1 cellular context compared by ENCODE assay signal in genomic region chr21:43854773-43855633, GRCh38.
TF ChIP-seq lines count a peak whose summit lies in the region.

No MANE protein-coding gene starts in this region.

TF ChIP-seq in K562, 482 proteins besides CTCF, POLR2A, EP300 and RAD21 (continued from another document and continues in another):
- no peak for TF ChIP-seq GABPB2 (CRISPR knock-in tag; conservative IDR thresholded peaks at IDR 0.05)
- TF ChIP-seq ZNF146 (CRISPR knock-in tag; IDR thresholded peaks at IDR 0.05; ENCODE audit: unreplicated experiment) = no peak
- TF ChIP-seq YY1 (IDR thresholded peaks at IDR 0.05; ENCODE audit: borderline replicate concordance in 1 of 3, control insufficient read depth in 1 of 3, extremely low read depth in 1 of 3, insufficient read depth in 3 of 3, insufficient read length in 1 of 3, insufficient replicate concordance in 2 of 3, low read depth in 1 of 3, low read length in 2 of 3) = peak in 1 of 3 experiments; percentile 41
- TF ChIP-seq, protein P1, sequence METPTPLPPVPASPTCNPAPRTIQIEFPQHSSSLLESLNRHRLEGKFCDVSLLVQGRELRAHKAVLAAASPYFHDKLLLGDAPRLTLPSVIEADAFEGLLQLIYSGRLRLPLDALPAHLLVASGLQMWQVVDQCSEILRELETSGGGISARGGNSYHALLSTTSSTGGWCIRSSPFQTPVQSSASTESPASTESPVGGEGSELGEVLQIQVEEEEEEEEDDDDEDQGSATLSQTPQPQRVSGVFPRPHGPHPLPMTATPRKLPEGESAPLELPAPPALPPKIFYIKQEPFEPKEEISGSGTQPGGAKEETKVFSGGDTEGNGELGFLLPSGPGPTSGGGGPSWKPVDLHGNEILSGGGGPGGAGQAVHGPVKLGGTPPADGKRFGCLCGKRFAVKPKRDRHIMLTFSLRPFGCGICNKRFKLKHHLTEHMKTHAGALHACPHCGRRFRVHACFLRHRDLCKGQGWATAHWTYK (CRISPR knock-in tag; IDR thresholded peaks at IDR 0.05) = 0 out of 2 replicates have a peak, but pooled peaks have one; percentile 65
- no peak for TF ChIP-seq PHTF2 (CRISPR knock-in tag; IDR thresholded peaks at IDR 0.05)
- no peak for TF ChIP-seq ZNF764 (CRISPR knock-in tag; IDR thresholded peaks at IDR 0.05; ENCODE audit: low read depth)
- no peak for TF ChIP-seq PHF21A (IDR thresholded peaks at IDR 0.05; ENCODE audit: borderline replicate concordance, low read depth)
- TF ChIP-seq U2AF1 (optimal IDR thresholded peaks at IDR 0.05; ENCODE audit: low read depth, low read length) = no peak
- peak; percentile 66; the same call in 1 of the 2 replicates for TF ChIP-seq FOXK1 (CRISPR knock-in tag; IDR thresholded peaks at IDR 0.05; ENCODE audit: borderline replicate concordance)
- no peak for TF ChIP-seq ZNF696 (CRISPR knock-in tag; conservative IDR thresholded peaks at IDR 0.05)
- no peak for TF ChIP-seq ZNF347 (CRISPR knock-in tag; IDR thresholded peaks at IDR 0.05; ENCODE audit: low read depth)
- no peak for TF ChIP-seq SREBF1 (IDR thresholded peaks at IDR 0.05; ENCODE audit: borderline replicate concordance, low read depth, low read length)
- TF ChIP-seq TCF3 (CRISPR knock-in tag; IDR thresholded peaks at IDR 0.05) = peak; percentile 63
- TF ChIP-seq JUND (IDR thresholded peaks at IDR 0.05; ENCODE audit: borderline replicate concordance, low read depth, low read length) = peak; percentile 63; the same call in 1 of the 2 replicates
- peak; percentile 31; the same call in 1 of the 3 replicates for TF ChIP-seq JUND (tag; IDR thresholded peaks at IDR 0.05; ENCODE audit: borderline replicate concordance, low read depth, low read length)
- TF ChIP-seq CBX1 (IDR thresholded peaks at IDR 0.05; ENCODE audit: low read depth) = 0 out of 2 replicates have a peak, but pooled peaks have one; percentile 31
- TF ChIP-seq NFE2L1 (tag; IDR thresholded peaks at IDR 0.05; ENCODE audit: borderline replicate concordance, low read depth) = no peak
- TF ChIP-seq MAZ (CRISPR knock-in tag; conservative IDR thresholded peaks at IDR 0.05 in 1 of 2, IDR thresholded peaks at IDR 0.05 in 1 of 2) = peak; percentile 64 to 71
- 0 out of 2 replicates have a peak, but pooled peaks have one; percentile 15 for TF ChIP-seq ZBTB12 (CRISPR knock-in tag; IDR thresholded peaks at IDR 0.05)
- TF ChIP-seq, protein P2, sequence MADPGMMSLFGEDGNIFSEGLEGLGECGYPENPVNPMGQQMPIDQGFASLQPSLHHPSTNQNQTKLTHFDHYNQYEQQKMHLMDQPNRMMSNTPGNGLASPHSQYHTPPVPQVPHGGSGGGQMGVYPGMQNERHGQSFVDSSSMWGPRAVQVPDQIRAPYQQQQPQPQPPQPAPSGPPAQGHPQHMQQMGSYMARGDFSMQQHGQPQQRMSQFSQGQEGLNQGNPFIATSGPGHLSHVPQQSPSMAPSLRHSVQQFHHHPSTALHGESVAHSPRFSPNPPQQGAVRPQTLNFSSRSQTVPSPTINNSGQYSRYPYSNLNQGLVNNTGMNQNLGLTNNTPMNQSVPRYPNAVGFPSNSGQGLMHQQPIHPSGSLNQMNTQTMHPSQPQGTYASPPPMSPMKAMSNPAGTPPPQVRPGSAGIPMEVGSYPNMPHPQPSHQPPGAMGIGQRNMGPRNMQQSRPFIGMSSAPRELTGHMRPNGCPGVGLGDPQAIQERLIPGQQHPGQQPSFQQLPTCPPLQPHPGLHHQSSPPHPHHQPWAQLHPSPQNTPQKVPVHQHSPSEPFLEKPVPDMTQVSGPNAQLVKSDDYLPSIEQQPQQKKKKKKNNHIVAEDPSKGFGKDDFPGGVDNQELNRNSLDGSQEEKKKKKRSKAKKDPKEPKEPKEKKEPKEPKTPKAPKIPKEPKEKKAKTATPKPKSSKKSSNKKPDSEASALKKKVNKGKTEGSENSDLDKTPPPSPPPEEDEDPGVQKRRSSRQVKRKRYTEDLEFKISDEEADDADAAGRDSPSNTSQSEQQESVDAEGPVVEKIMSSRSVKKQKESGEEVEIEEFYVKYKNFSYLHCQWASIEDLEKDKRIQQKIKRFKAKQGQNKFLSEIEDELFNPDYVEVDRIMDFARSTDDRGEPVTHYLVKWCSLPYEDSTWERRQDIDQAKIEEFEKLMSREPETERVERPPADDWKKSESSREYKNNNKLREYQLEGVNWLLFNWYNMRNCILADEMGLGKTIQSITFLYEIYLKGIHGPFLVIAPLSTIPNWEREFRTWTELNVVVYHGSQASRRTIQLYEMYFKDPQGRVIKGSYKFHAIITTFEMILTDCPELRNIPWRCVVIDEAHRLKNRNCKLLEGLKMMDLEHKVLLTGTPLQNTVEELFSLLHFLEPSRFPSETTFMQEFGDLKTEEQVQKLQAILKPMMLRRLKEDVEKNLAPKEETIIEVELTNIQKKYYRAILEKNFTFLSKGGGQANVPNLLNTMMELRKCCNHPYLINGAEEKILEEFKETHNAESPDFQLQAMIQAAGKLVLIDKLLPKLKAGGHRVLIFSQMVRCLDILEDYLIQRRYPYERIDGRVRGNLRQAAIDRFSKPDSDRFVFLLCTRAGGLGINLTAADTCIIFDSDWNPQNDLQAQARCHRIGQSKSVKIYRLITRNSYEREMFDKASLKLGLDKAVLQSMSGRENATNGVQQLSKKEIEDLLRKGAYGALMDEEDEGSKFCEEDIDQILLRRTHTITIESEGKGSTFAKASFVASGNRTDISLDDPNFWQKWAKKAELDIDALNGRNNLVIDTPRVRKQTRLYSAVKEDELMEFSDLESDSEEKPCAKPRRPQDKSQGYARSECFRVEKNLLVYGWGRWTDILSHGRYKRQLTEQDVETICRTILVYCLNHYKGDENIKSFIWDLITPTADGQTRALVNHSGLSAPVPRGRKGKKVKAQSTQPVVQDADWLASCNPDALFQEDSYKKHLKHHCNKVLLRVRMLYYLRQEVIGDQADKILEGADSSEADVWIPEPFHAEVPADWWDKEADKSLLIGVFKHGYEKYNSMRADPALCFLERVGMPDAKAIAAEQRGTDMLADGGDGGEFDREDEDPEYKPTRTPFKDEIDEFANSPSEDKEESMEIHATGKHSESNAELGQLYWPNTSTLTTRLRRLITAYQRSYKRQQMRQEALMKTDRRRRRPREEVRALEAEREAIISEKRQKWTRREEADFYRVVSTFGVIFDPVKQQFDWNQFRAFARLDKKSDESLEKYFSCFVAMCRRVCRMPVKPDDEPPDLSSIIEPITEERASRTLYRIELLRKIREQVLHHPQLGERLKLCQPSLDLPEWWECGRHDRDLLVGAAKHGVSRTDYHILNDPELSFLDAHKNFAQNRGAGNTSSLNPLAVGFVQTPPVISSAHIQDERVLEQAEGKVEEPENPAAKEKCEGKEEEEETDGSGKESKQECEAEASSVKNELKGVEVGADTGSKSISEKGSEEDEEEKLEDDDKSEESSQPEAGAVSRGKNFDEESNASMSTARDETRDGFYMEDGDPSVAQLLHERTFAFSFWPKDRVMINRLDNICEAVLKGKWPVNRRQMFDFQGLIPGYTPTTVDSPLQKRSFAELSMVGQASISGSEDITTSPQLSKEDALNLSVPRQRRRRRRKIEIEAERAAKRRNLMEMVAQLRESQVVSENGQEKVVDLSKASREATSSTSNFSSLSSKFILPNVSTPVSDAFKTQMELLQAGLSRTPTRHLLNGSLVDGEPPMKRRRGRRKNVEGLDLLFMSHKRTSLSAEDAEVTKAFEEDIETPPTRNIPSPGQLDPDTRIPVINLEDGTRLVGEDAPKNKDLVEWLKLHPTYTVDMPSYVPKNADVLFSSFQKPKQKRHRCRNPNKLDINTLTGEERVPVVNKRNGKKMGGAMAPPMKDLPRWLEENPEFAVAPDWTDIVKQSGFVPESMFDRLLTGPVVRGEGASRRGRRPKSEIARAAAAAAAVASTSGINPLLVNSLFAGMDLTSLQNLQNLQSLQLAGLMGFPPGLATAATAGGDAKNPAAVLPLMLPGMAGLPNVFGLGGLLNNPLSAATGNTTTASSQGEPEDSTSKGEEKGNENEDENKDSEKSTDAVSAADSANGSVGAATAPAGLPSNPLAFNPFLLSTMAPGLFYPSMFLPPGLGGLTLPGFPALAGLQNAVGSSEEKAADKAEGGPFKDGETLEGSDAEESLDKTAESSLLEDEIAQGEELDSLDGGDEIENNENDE (IDR thresholded peaks at IDR 0.05; ENCODE audit: low read depth, low read length) = no peak
- TF ChIP-seq, protein P3, sequence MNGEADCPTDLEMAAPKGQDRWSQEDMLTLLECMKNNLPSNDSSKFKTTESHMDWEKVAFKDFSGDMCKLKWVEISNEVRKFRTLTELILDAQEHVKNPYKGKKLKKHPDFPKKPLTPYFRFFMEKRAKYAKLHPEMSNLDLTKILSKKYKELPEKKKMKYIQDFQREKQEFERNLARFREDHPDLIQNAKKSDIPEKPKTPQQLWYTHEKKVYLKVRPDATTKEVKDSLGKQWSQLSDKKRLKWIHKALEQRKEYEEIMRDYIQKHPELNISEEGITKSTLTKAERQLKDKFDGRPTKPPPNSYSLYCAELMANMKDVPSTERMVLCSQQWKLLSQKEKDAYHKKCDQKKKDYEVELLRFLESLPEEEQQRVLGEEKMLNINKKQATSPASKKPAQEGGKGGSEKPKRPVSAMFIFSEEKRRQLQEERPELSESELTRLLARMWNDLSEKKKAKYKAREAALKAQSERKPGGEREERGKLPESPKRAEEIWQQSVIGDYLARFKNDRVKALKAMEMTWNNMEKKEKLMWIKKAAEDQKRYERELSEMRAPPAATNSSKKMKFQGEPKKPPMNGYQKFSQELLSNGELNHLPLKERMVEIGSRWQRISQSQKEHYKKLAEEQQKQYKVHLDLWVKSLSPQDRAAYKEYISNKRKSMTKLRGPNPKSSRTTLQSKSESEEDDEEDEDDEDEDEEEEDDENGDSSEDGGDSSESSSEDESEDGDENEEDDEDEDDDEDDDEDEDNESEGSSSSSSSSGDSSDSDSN (IDR thresholded peaks at IDR 0.05; ENCODE audit: borderline replicate concordance in 1 of 2, low read depth in 2 of 2, low read length in 2 of 2) = peak; percentile 43 to 92; a peak in 2 of 4 replicates
- TF ChIP-seq ZNF79 (CRISPR knock-in tag; IDR thresholded peaks at IDR 0.05; ENCODE audit: low read depth) = no peak
- peak; percentile 88; the same call in 1 of the 2 replicates for TF ChIP-seq LEF1 (IDR thresholded peaks at IDR 0.05)
- TF ChIP-seq HDAC6 (IDR thresholded peaks at IDR 0.05; ENCODE audit: low read depth, low read length) = no peak
- TF ChIP-seq ZNF3 (CRISPR knock-in tag; IDR thresholded peaks at IDR 0.05) = no peak
- TF ChIP-seq ETV1 (tag; conservative IDR thresholded peaks at IDR 0.05; ENCODE audit: low read depth) = no peak
- no peak for TF ChIP-seq NELFE (IDR thresholded peaks at IDR 0.05; ENCODE audit: insufficient read depth, insufficient read length)
- TF ChIP-seq PCBP2 (IDR thresholded peaks at IDR 0.05; ENCODE audit: low read depth, low read length, poor library complexity, severe bottlenecking) = no peak
- TF ChIP-seq, protein P4, sequence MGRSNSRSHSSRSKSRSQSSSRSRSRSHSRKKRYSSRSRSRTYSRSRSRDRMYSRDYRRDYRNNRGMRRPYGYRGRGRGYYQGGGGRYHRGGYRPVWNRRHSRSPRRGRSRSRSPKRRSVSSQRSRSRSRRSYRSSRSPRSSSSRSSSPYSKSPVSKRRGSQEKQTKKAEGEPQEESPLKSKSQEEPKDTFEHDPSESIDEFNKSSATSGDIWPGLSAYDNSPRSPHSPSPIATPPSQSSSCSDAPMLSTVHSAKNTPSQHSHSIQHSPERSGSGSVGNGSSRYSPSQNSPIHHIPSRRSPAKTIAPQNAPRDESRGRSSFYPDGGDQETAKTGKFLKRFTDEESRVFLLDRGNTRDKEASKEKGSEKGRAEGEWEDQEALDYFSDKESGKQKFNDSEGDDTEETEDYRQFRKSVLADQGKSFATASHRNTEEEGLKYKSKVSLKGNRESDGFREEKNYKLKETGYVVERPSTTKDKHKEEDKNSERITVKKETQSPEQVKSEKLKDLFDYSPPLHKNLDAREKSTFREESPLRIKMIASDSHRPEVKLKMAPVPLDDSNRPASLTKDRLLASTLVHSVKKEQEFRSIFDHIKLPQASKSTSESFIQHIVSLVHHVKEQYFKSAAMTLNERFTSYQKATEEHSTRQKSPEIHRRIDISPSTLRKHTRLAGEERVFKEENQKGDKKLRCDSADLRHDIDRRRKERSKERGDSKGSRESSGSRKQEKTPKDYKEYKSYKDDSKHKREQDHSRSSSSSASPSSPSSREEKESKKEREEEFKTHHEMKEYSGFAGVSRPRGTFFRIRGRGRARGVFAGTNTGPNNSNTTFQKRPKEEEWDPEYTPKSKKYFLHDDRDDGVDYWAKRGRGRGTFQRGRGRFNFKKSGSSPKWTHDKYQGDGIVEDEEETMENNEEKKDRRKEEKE (IDR thresholded peaks at IDR 0.05; ENCODE audit: borderline replicate concordance in 1 of 2, control insufficient read depth in 1 of 2, low read depth in 2 of 2, low read length in 1 of 2) = no peak
- peak; percentile 88 for TF ChIP-seq SOX6 (IDR thresholded peaks at IDR 0.05)
- TF ChIP-seq SMAD4 (CRISPR knock-in tag; conservative IDR thresholded peaks at IDR 0.05) = peak; percentile 85; the same call in 1 of the 2 replicates
- TF ChIP-seq CHD2 (IDR thresholded peaks at IDR 0.05; ENCODE audit: low read depth, low read length) = peak; percentile 86
- TF ChIP-seq JUN (IDR thresholded peaks at IDR 0.05; ENCODE audit: borderline replicate concordance, low read depth, low read length) = no peak
- TF ChIP-seq JUN (CRISPR knock-in tag; IDR thresholded peaks at IDR 0.05; ENCODE audit: borderline replicate concordance) = no peak
- no peak for TF ChIP-seq RBM17 (IDR thresholded peaks at IDR 0.05; ENCODE audit: borderline replicate concordance, low read depth, low read length)
- TF ChIP-seq NFIC (IDR thresholded peaks at IDR 0.05) = 0 out of 2 replicates have a peak, but pooled peaks have one; percentile 13
- no peak for TF ChIP-seq U2AF2 (optimal IDR thresholded peaks at IDR 0.05; ENCODE audit: low read depth, low read length)
- TF ChIP-seq MTF1 (CRISPR knock-in tag; IDR thresholded peaks at IDR 0.05; ENCODE audit: borderline replicate concordance) = no peak
- TF ChIP-seq SMARCE1 (IDR thresholded peaks at IDR 0.05) = peak; percentile 82; the same call in 1 of the 2 replicates
- TF ChIP-seq SIRT6 (IDR thresholded peaks at IDR 0.05; ENCODE audit: low read depth, low read length) = no peak
- no peak; a peak in 1 of 4 replicates for TF ChIP-seq SRF (CRISPR knock-in tag; IDR thresholded peaks at IDR 0.05)
